In the genomic region with DNA sequence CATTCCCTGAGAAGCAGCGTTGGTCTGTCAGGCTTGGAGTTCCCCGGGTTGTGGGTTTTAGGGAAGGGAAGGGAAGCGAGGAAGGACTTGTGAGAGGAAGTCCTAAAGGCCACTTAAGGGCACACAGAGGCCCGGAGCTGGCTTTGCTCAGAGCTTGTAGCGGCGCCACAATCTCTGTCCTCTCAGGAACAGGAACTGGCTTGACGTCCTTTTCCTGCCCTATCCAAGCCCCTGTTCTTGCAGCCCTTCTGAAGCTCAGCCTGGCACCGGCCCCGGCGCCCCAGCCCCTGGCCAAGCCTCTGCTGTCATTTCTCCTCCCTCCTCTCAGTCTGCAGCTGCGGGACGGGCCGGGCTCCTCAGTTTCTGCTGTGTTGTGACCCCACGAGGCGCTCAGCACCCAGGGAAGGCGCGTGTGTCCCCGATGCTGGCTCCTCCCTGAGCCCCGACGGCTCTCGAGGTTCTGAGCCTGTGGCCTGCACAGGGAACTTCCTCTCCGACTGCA, we compare ENCODE assay signal across 8 cellular contexts. TPM values are rescaled to one million over a fixed set of nuclear protein-coding genes. Genes with fewer than 3 reads are reported as not detected.
DNase-seq lines count a peak whose midpoint lies in the region; ATAC-seq and TF ChIP-seq lines count a peak whose summit lies in the region.

TSS of gene GIMAP8 (plus strand) at position 140 of the 502 bp plus-strand sequence. CDS start 16,069 bp downstream, outside the sequence.

- CTCF ChIA-PET in PC-9 (lab: Charles Lee) = no interaction called here

- peak within 1 kb of the TSS in 1 of 2 experiments; percentile 54; a peak in 2 of 4 replicates for H3K4me3 ChIP-seq in DND-41 (ENCODE audit: low read depth in 1 of 2, low read length in 2 of 2)
- peak within 1 kb of the TSS; percentile 70 for H3K4me3 ChIP-seq in left ventricle myocardium inferior
- H3K4me3 ChIP-seq in PC-9 = no peak within 1 kb of the TSS

- no peaks in the 10 kb centered on the region for H3F3A ChIP-seq in PC-9 (ENCODE audit: insufficient read depth, low read depth)

- DNase-seq in DND-41 (peak; percentile 53), activated T-cell treated with anti-CD3 and anti-CD28 coated beads for 24 hours (ENCODE audit: low read depth) (peak; percentile 46), left ventricle myocardium inferior (peak; percentile 77), PC-9 (no peak), epidermal melanocyte (ENCODE audit: insufficient read length, low spot score) (no peak), NCI-H2196 (lab: John Stamatoyannopoulos, UW; ENCODE audit: unreplicated experiment) (no peak)
- peak; percentile 45 to 50 for DNase-seq in stimulated activated CD4-positive, alpha-beta T cell treated with anti-CD3 and anti-CD28 coated beads, Interleukin-4, amount 100 ng/mL, for 4 hours

- no peaks in the 10 kb centered on the region; the same call in 1 of the 2 replicates for H3K36me3 ChIP-seq in DND-41 (ENCODE audit: insufficient read depth, low read length)
- H3K36me3 ChIP-seq in left ventricle myocardium inferior = peaks cover 2% of the 10 kb centered on the region
- H3K36me3 ChIP-seq in PC-9 (ENCODE audit: low read depth) = no peaks in the 10 kb centered on the region

- H3K79me2 ChIP-seq in DND-41 (ENCODE audit: insufficient read depth, low read length) (no peaks in the 10 kb centered on the region; the same call in 1 of the 2 replicates), PC-9 (ENCODE audit: low read depth) (no peaks in the 10 kb centered on the region)

- H3K4me2 ChIP-seq in DND-41 (ENCODE audit: insufficient read depth, low read length) = peak within 1 kb of the TSS; percentile 55
- no peak within 1 kb of the TSS for H3K4me2 ChIP-seq in PC-9

- H3K27ac ChIP-seq in DND-41 (ENCODE audit: low read length) (peak within 1 kb of the TSS; percentile 78), left ventricle myocardium inferior (replicated peaks) (peak within 1 kb of the TSS; percentile 92), PC-9 (no peak within 1 kb of the TSS)

- H4K20me1 ChIP-seq in DND-41 (ENCODE audit: insufficient read depth, low read length) (no peaks in the 10 kb centered on the region), PC-9 (ENCODE audit: insufficient read depth) (no peaks in the 10 kb centered on the region)

- POLR2A ChIA-PET in PC-9 (lab: Charles Lee; ENCODE audit: unreplicated experiment) = no interaction called here

- TF ChIP-seq CTCF in DND-41 (IDR thresholded peaks at IDR 0.05; ENCODE audit: borderline replicate concordance, extremely low read depth, low read length, poor library complexity, severe bottlenecking) = no peak
- TF ChIP-seq CTCF in left ventricle myocardium inferior (IDR thresholded peaks at IDR 0.05; ENCODE audit: borderline replicate concordance) = no peak
- no peak for TF ChIP-seq CTCF in PC-9 (conservative IDR thresholded peaks at IDR 0.05)

- intact Hi-C loops in left ventricle myocardium inferior (cut with micrococcal nuclease) (loop anchor here (5.0 kb wide), 1 partner anchor 117 kb away; the partner anchor contains the start of gene GIMAP4), PC-9 (cut with micrococcal nuclease; ENCODE audit: unreplicated experiment) (no loop called here)

- ATAC-seq in DND-41 (ENCODE audit: insufficient read depth, low read depth) = peak; percentile 12
- ATAC-seq in HG02981 (IDR thresholded peaks at IDR 0.05; ENCODE audit: unreplicated experiment) = peak; percentile 32

- H2AFZ ChIP-seq in DND-41 (ENCODE audit: low read depth, low read length) (peak within 1 kb of the TSS; percentile 41), PC-9 (no peak within 1 kb of the TSS)

- H3K27me3 ChIP-seq in DND-41 (ENCODE audit: insufficient read depth, low read length, poor library complexity) (no peaks in the 10 kb centered on the region), left ventricle myocardium inferior (ENCODE audit: low read depth) (no peaks in the 10 kb centered on the region), PC-9 (ENCODE audit: insufficient read depth, low read depth) (peaks cover 88% of the 10 kb centered on the region)

- no peaks in the 10 kb centered on the region for H3K9me2 ChIP-seq in PC-9 (ENCODE audit: insufficient read depth)

- H3K9me3 ChIP-seq in DND-41 (ENCODE audit: insufficient read depth, low read length, severe bottlenecking) (no peaks in the 10 kb centered on the region), left ventricle myocardium inferior (replicated peaks) (peaks cover 1% of the 10 kb centered on the region), PC-9 (ENCODE audit: insufficient read depth, low read depth) (no peaks in the 10 kb centered on the region)

- H3K9ac ChIP-seq in DND-41 (ENCODE audit: low read depth, low read length) = peak within 1 kb of the TSS; percentile 57

- BruUV-seq in PC-9 (replicated peaks; lab: Mats Ljungman, UMichigan) = no TSS peak

- peaks cover 67% of the 10 kb centered on the region for H3K4me1 ChIP-seq in DND-41 (ENCODE audit: insufficient read depth, low read length)
- peaks cover 65% of the 10 kb centered on the region for H3K4me1 ChIP-seq in left ventricle myocardium inferior
- H3K4me1 ChIP-seq in PC-9 (replicated peaks; ENCODE audit: insufficient read depth) = no peaks in the 10 kb centered on the region

RNA-seq across cellular contexts. Expression of gene GIMAP8, which starts in this region (rescaled TPM):
- total RNA-seq in left ventricle myocardium inferior = 11.0 TPM
- total RNA-seq in PC-9 (2021) = not detected in 2 replicates

Comparison
In these comparisons a context has a peak if more than half of its experiments do, and no peak if none do; other contexts are left out.
1. RNA of gene GIMAP8 (total RNA-seq): 11.0 TPM in left ventricle myocardium inferior (single experiment); not detected in PC-9; every median in the first group is over 10 times any median in the second.
2. DNase-seq: peak in DND-41 (single experiment), activated T-cell treated with anti-CD3 and anti-CD28 coated beads for 24 hours (single experiment), left ventricle myocardium inferior (single experiment) and stimulated activated CD4-positive, alpha-beta T cell treated with anti-CD3 and anti-CD28 coated beads, Interleukin-4, amount 100 ng/mL, for 4 hours (2 of 2); none in PC-9 (0 of 2), epidermal melanocyte (single experiment) and NCI-H2196 (single experiment).